ENCODE assay signal across 1 cellular context in the genomic region with DNA sequence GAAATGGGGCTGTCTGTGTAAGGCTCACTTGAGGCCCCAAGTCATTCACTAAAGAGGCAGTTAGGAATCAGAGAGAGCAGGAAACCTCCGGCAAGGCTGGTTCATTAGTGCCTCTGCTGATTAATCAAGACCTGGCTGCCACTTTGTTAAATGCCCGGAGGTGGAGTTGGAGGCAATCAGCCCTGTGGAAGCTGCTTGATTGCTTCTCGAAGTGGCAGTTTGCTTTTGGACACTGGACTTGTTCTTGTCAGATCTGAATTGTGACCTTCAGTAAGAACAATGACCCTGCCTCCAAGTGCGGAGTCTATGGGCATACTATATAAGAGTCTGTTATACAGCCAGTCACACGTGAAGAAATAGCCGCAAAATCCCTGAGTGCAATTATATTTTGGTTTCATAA.
TF ChIP-seq lines count a peak whose summit lies in the region.

No MANE protein-coding gene starts in this region.

TF ChIP-seq in H1, 55 proteins besides CTCF, POLR2A, EP300 and RAD21 (continued from another document):
- TF ChIP-seq, protein P1, sequence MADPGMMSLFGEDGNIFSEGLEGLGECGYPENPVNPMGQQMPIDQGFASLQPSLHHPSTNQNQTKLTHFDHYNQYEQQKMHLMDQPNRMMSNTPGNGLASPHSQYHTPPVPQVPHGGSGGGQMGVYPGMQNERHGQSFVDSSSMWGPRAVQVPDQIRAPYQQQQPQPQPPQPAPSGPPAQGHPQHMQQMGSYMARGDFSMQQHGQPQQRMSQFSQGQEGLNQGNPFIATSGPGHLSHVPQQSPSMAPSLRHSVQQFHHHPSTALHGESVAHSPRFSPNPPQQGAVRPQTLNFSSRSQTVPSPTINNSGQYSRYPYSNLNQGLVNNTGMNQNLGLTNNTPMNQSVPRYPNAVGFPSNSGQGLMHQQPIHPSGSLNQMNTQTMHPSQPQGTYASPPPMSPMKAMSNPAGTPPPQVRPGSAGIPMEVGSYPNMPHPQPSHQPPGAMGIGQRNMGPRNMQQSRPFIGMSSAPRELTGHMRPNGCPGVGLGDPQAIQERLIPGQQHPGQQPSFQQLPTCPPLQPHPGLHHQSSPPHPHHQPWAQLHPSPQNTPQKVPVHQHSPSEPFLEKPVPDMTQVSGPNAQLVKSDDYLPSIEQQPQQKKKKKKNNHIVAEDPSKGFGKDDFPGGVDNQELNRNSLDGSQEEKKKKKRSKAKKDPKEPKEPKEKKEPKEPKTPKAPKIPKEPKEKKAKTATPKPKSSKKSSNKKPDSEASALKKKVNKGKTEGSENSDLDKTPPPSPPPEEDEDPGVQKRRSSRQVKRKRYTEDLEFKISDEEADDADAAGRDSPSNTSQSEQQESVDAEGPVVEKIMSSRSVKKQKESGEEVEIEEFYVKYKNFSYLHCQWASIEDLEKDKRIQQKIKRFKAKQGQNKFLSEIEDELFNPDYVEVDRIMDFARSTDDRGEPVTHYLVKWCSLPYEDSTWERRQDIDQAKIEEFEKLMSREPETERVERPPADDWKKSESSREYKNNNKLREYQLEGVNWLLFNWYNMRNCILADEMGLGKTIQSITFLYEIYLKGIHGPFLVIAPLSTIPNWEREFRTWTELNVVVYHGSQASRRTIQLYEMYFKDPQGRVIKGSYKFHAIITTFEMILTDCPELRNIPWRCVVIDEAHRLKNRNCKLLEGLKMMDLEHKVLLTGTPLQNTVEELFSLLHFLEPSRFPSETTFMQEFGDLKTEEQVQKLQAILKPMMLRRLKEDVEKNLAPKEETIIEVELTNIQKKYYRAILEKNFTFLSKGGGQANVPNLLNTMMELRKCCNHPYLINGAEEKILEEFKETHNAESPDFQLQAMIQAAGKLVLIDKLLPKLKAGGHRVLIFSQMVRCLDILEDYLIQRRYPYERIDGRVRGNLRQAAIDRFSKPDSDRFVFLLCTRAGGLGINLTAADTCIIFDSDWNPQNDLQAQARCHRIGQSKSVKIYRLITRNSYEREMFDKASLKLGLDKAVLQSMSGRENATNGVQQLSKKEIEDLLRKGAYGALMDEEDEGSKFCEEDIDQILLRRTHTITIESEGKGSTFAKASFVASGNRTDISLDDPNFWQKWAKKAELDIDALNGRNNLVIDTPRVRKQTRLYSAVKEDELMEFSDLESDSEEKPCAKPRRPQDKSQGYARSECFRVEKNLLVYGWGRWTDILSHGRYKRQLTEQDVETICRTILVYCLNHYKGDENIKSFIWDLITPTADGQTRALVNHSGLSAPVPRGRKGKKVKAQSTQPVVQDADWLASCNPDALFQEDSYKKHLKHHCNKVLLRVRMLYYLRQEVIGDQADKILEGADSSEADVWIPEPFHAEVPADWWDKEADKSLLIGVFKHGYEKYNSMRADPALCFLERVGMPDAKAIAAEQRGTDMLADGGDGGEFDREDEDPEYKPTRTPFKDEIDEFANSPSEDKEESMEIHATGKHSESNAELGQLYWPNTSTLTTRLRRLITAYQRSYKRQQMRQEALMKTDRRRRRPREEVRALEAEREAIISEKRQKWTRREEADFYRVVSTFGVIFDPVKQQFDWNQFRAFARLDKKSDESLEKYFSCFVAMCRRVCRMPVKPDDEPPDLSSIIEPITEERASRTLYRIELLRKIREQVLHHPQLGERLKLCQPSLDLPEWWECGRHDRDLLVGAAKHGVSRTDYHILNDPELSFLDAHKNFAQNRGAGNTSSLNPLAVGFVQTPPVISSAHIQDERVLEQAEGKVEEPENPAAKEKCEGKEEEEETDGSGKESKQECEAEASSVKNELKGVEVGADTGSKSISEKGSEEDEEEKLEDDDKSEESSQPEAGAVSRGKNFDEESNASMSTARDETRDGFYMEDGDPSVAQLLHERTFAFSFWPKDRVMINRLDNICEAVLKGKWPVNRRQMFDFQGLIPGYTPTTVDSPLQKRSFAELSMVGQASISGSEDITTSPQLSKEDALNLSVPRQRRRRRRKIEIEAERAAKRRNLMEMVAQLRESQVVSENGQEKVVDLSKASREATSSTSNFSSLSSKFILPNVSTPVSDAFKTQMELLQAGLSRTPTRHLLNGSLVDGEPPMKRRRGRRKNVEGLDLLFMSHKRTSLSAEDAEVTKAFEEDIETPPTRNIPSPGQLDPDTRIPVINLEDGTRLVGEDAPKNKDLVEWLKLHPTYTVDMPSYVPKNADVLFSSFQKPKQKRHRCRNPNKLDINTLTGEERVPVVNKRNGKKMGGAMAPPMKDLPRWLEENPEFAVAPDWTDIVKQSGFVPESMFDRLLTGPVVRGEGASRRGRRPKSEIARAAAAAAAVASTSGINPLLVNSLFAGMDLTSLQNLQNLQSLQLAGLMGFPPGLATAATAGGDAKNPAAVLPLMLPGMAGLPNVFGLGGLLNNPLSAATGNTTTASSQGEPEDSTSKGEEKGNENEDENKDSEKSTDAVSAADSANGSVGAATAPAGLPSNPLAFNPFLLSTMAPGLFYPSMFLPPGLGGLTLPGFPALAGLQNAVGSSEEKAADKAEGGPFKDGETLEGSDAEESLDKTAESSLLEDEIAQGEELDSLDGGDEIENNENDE (IDR thresholded peaks at IDR 0.05; ENCODE audit: insufficient replicate concordance, low read length): no peak
- TF ChIP-seq SP2 (IDR thresholded peaks at IDR 0.05; ENCODE audit: low read length) (no peak), EGR1 (IDR thresholded peaks at IDR 0.05; ENCODE audit: borderline replicate concordance, low read depth, low read length) (no peak), PHF8 (conservative IDR thresholded peaks at IDR 0.05; ENCODE audit: low read depth, low read length) (no peak), EZH2 (IDR thresholded peaks at IDR 0.05; ENCODE audit: low read depth, low read length, severe bottlenecking) (no peak)
